In the genomic region with DNA sequence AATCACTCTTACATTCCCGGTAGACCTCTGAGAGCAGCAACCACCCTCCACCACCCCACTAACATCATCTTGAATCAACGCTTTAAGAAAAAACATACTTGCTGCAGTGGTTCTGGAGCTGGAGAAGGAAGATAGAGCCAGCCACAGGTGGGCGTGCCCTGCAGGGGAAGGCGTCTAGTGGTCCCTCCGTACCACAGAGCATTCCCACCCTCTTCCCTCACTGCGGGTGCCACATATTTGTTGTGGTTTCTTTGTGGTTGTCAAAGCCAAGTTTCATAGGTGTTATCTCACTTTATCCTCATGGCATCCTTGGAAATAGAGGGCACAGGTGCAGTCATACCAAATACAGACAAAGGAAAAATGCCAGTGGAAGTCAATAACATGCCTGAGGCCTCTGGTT, we compare ENCODE assay signal across 24 cellular contexts. TPM values are rescaled to one million over a fixed set of nuclear protein-coding genes. Genes with fewer than 3 reads are reported as not detected.
DNase-seq lines count a peak whose midpoint lies in the region; ATAC-seq and TF ChIP-seq lines count a peak whose summit lies in the region.
"Had no signal": no experiment of that assay in that cellular context is flagged by ENCODE, and none has a peak within 500 bp of the region (broad histone marks: within the 10 kb centered on the region; RNA-seq: fewer than 3 reads in every experiment).

No MANE protein-coding gene starts in this region.

- H3K9me3 ChIP-seq in SJCRH30 (replicated peaks) (no peaks in the 10 kb centered on the region), tibial nerve (no peaks in the 10 kb centered on the region)
- H3K9me3 ChIP-seq: Caco-2, right lobe of liver had no signal

- peaks cover 52% of the 10 kb centered on the region for H3K36me3 Mint-ChIP-seq in nephron (ENCODE audit: low read depth)
- H3K36me3 Mint-ChIP-seq: WTC11 had no signal

- TF ChIP-seq CTCF in epithelial cell of proximal tubule (conservative IDR thresholded peaks at IDR 0.05; ENCODE audit: low read depth, low read length) (no peak), nephron (IDR thresholded peaks at IDR 0.05; ENCODE audit: unreplicated experiment in 3 of 3) (no peak), tibial nerve (IDR thresholded peaks at IDR 0.05) (no peak), GM10266 (IDR thresholded peaks at IDR 0.05; ENCODE audit: control insufficient read depth, insufficient read depth, low read depth, missing control alignments) (no peak)

- DNase-seq in SJCRH30, result peak in 1 of 2 experiments; percentile 35
- DNase-seq in epithelial cell of proximal tubule (ENCODE audit: low read depth), result no peak
- DNase-seq in tibial nerve (ENCODE audit: low spot score in 2 of 2), result no peak
- DNase-seq in GM10266 (ENCODE audit: extremely low spot score), result no peak
- no peak for DNase-seq in NCI-H2107 (lab: John Stamatoyannopoulos, UW)
- no peak for DNase-seq in activated T-cell treated with anti-CD3 and anti-CD28 coated beads for 4 hours
- DNase-seq: Caco-2; effector memory CD4-positive, alpha-beta T cell; kidney; NCI-H1048; NCI-H2081 treated with DMSO at 0.1 percent for 48 hours; NCI-H524; right lobe of liver; SHP77 treated with DMSO at 0.1 percent for 48 hours; stimulated activated CD4-positive, alpha-beta T cell treated with anti-CD3 and anti-CD28 coated beads, Interleukin-1b, Interleukin-23, amount 100 ng/mL, for 48 hours; T-helper 17 cell had no signal

- no peak for TF ChIP-seq POLR2A in tibial nerve (IDR thresholded peaks at IDR 0.05)

- TF ChIP-seq EP300 in tibial nerve (IDR thresholded peaks at IDR 0.05), result no peak

- no peaks in the 10 kb centered on the region for H3K27me3 Mint-ChIP-seq in nephron (ENCODE audit: low read depth)

- H3K9me3 Mint-ChIP-seq in nephron, result no peaks in the 10 kb centered on the region
- H3K9me3 Mint-ChIP-seq: stimulated activated naive CD8-positive, alpha-beta T cell treated with anti-CD3 and anti-CD28 coated beads, Interleukin-15, Interleukin-2, amounts not matched to agents 100 ng/mL and 50 ng/mL, for 24 hours; WTC11 had no signal

- no peak for ATAC-seq in GM19351 (IDR thresholded peaks at IDR 0.05; ENCODE audit: unreplicated experiment)
- ATAC-seq: activated T-helper 17 cell treated with anti-CD3 and anti-CD28 coated beads, Interleukin-2, amount 50 U/mL, for 72 hours; K562; right lobe of liver; T-helper 17 cell; WTC11 had no signal

- 74 to 82% methylated on average over 6 of the region's 6 CpGs for WGBS in tibial nerve, 2 donors

- H3K36me3 ChIP-seq in SJCRH30, result peaks cover 30% of the 10 kb centered on the region
- peaks cover 0 to 13% (median 0%) of the 10 kb centered on the region in 3 donors for H3K36me3 ChIP-seq in tibial nerve
- H3K36me3 ChIP-seq: right lobe of liver had no signal

- H3K4me3 Mint-ChIP-seq in nephron, result no peak overlapping the region
- H3K4me3 Mint-ChIP-seq: activated T-helper 17 cell treated with anti-CD3 and anti-CD28 coated beads, Interleukin-2, amount 50 U/mL, for 72 hours; central memory CD8-positive, alpha-beta T cell; stimulated activated naive CD8-positive, alpha-beta T cell treated with anti-CD3 and anti-CD28 coated beads, Interleukin-15, Interleukin-2, amounts not matched to agents 100 ng/mL and 50 ng/mL, for 24 hours; T-helper 17 cell; WTC11 had no signal

- H3K4me3 ChIP-seq in SJCRH30 (peak overlapping the region; percentile 43), epithelial cell of proximal tubule (ENCODE audit: low read depth, low read length) (peak overlapping the region; percentile 45), tibial nerve (no peak overlapping the region)
- H3K4me3 ChIP-seq: K562, right lobe of liver had no signal

- peaks cover 27% of the 10 kb centered on the region for H3K4me1 ChIP-seq in SJCRH30
- peaks cover 0 to 98% (median 43%) of the 10 kb centered on the region in 4 donors for H3K4me1 ChIP-seq in tibial nerve
- H3K4me1 ChIP-seq: right lobe of liver had no signal

- peaks cover 71% of the 10 kb centered on the region for H3K4me1 Mint-ChIP-seq in nephron
- H3K4me1 Mint-ChIP-seq: activated T-helper 17 cell treated with anti-CD3 and anti-CD28 coated beads, Interleukin-2, amount 50 U/mL, for 72 hours; central memory CD8-positive, alpha-beta T cell; T-helper 17 cell had no signal

- H3K27ac Mint-ChIP-seq in nephron, result peak overlapping the region; percentile 41 to 76 (median 62)
- H3K27ac Mint-ChIP-seq: activated T-helper 17 cell treated with anti-CD3 and anti-CD28 coated beads, Interleukin-2, amount 50 U/mL, for 72 hours; stimulated activated naive CD8-positive, alpha-beta T cell treated with anti-CD3 and anti-CD28 coated beads, Interleukin-15, Interleukin-2, amounts not matched to agents 100 ng/mL and 50 ng/mL, for 24 hours; T-helper 17 cell; WTC11 had no signal

- H3K27me3 ChIP-seq in SJCRH30 (no peaks in the 10 kb centered on the region), tibial nerve (no peaks in the 10 kb centered on the region)
- H3K27me3 ChIP-seq: right lobe of liver had no signal

- peak overlapping the region; percentile 71 for H3K27ac ChIP-seq in SJCRH30
- H3K27ac ChIP-seq in tibial nerve, result peak overlapping the region in 3 of 4 donors; percentile 62 to 84 (median 79)
- H3K27ac ChIP-seq: right lobe of liver had no signal

RNA-seq across cellular contexts. Expression of a gene that starts 22.2 kb away (rescaled TPM):
- 251 and 258 TPM in 2 replicates for total RNA-seq in SJCRH30 (2014; rRNA removed; shearing (Covaris generic))
- total RNA-seq in epithelial cell of proximal tubule (513 and 728 TPM in 2 replicates), tibial nerve (100 to 1,000 TPM; 576 to 821 (median 658) TPM)
- total RNA-seq: activated CD8-positive, alpha-beta memory T cell treated with anti-CD3 and anti-CD28 coated beads for 36 hours had no signal

RNA-seq across cellular contexts. Expression of a gene that starts 22.3 kb away (rescaled TPM):
- 269 and 271 TPM in 2 replicates for total RNA-seq in SJCRH30 (2014; rRNA removed; shearing (Covaris generic))
- total RNA-seq in epithelial cell of proximal tubule (426 and 547 TPM in 2 replicates), tibial nerve (100 to 1,000 TPM; 385 to 583 (median 526) TPM)
- total RNA-seq: activated CD8-positive, alpha-beta memory T cell treated with anti-CD3 and anti-CD28 coated beads for 36 hours; activated T-helper 17 cell treated with anti-CD3 and anti-CD28 coated beads, Interleukin-2, amount 50 U/mL, for 72 hours had no signal

Comparison
In these comparisons a context has a peak if more than half of its experiments do, and no peak if none do; other contexts are left out.
1. H3K4me3 ChIP-seq: peak in SJCRH30 (single experiment) and epithelial cell of proximal tubule (single experiment); none in tibial nerve (0 of 4).